19 cellular contexts compared by ENCODE assay signal in the genomic region with DNA sequence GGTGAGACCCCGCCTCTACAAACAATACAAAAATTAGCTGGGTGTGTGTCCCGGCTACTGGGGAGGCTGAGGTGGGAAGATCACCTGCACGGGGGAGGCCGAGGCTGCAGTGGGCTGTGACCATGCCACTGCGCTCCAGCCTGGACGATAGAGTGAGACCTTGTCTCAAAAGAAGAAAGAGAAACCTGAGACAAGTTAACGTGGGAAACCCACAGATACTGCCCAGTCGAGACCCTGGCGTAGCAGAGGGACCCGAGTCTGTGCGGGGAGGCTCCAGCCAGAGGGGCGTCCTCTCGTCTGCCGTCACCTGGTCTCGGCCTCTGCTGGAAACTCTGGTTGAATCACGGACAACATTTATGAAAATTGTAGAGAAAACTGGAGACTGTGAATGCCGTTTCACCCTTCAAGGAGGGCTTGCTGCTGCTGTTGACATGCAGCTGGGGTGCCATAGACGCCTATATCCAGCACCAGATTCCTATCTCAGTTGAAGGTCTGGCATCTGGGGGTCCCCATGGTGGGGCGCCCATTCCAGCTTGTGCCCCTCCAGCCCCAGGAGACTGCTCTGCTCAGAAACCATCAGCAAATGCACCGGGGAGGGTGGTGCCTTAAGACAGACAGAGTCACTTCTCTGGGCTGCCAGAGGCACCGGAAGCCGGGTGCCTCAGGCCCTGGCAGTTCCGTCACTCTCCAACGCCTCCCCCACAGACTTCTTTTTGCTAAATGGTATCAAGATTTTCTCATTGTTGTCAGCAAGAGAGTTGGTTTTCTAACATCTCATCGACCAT. TPM values are rescaled to one million over a fixed set of nuclear protein-coding genes. Genes with fewer than 3 reads are reported as not detected.
DNase-seq lines count a peak whose midpoint lies in the region; ATAC-seq and TF ChIP-seq lines count a peak whose summit lies in the region.
"Had no signal": no experiment of that assay in that cellular context is flagged by ENCODE, and none has a peak within 500 bp of the region (broad histone marks: within the 10 kb centered on the region; RNA-seq: fewer than 3 reads in every experiment).

No MANE protein-coding gene starts in this region.

- no peak overlapping the region for H3K4ac ChIP-seq in trophoblast cell (ENCODE audit: low read depth, low read length)

- H3K4me2 ChIP-seq in trophoblast cell (ENCODE audit: low read length), result no peak overlapping the region
- H3K4me2 ChIP-seq: PC-9 had no signal

- peak overlapping the region; percentile 30 for H4K12ac ChIP-seq in trophoblast cell (ENCODE audit: low read depth, low read length)

- no peaks in the 10 kb centered on the region for H3K79me2 ChIP-seq in trophoblast cell (ENCODE audit: control insufficient read depth, insufficient read depth, low read length, poor library complexity)

- H2BK12ac ChIP-seq in trophoblast cell (ENCODE audit: low read length), result peak overlapping the region; percentile 31

- peak overlapping the region; percentile 29 for H2AK5ac ChIP-seq in trophoblast cell (ENCODE audit: low read length)

- H3K27me3 ChIP-seq in HL-60 (ENCODE audit: insufficient read depth, poor library complexity, severe bottlenecking) (no peaks in the 10 kb centered on the region), trophoblast cell (ENCODE audit: insufficient read depth, low read length) (no peaks in the 10 kb centered on the region)

- H3K79me1 ChIP-seq in trophoblast cell (ENCODE audit: low read length), result no peaks in the 10 kb centered on the region

- TF ChIP-seq CTCF in GM13977 (IDR thresholded peaks at IDR 0.05; ENCODE audit: extremely low read depth, insufficient read depth, missing control alignments) (no peak), HL-60 (IDR thresholded peaks at IDR 0.05; ENCODE audit: insufficient read depth, low read length) (no peak), chondrocyte (IDR thresholded peaks at IDR 0.05) (no peak)

- no peak overlapping the region for H3K27ac Mint-ChIP-seq in chondrocyte (ENCODE audit: unreplicated experiment)

- no CpG with 5 or more reads among the region's 25 CpGs for WGBS in trophoblast cell (ENCODE audit: extremely low coverage, insufficient coverage, insufficient read length)

- no peak for ATAC-seq in activated CD4-positive, CD25-positive, alpha-beta regulatory T cell treated with anti-CD3 and anti-CD28 coated beads, Interleukin-2, amount 50 U/mL, for 24 hours
- ATAC-seq: K562 had no signal

- no peak overlapping the region for H3K23ac ChIP-seq in trophoblast cell (ENCODE audit: low read length)

- H3K4me1 ChIP-seq in trophoblast cell (ENCODE audit: control insufficient read depth in 1 of 2, insufficient read depth in 2 of 2, low read length in 2 of 2), result no peaks in the 10 kb centered on the region

- H4K91ac ChIP-seq in trophoblast cell (ENCODE audit: low read depth, low read length), result no peak overlapping the region

- H2BK5ac ChIP-seq in trophoblast cell (ENCODE audit: low read depth, low read length, poor library complexity), result no peak overlapping the region

- no peaks in the 10 kb centered on the region for H3K9me3 Mint-ChIP-seq in chondrocyte (ENCODE audit: low read depth)
- H3K9me3 Mint-ChIP-seq: H9 had no signal

- DNase-seq in GM13977 (ENCODE audit: low spot score), result peak; percentile 12
- peak in 1 of 2 experiments; percentile 61 for DNase-seq in HL-60 (ENCODE audit: low read depth in 1 of 2, low spot score in 1 of 2)
- peak; percentile 63 for DNase-seq in chondrocyte (ENCODE audit: low spot score)
- DNase-seq in trophoblast cell, result no peak
- DNase-seq in activated CD4-positive, alpha-beta T cell treated with anti-CD3 and anti-CD28 coated beads, Interleukin-2, amount 50 U/mL, for 48 hours, result no peak
- DNase-seq in substantia nigra (lab: John Stamatoyannopoulos, UW), result no peak
- no peak for DNase-seq in mesenteric fat pad (ENCODE audit: low spot score)
- DNase-seq: AML-193, DMS79 treated with DMSO at 0.1 percent for 48 hours, H9, NCI-H1417, NCI-H187, NCI-H2107, NCI-H510A treated with DMSO at 0.1 percent for 48 hours, NCI-H82, PC-9 had no signal

- H3K4me3 Mint-ChIP-seq in chondrocyte (ENCODE audit: unreplicated experiment), result no peak overlapping the region
- H3K4me3 Mint-ChIP-seq: H9 had no signal

- H3K18ac ChIP-seq in trophoblast cell (ENCODE audit: low read length), result no peak overlapping the region

- peaks cover 15% of the 10 kb centered on the region for H3K36me3 Mint-ChIP-seq in chondrocyte (ENCODE audit: low read depth)

- H3K9ac ChIP-seq in trophoblast cell (ENCODE audit: low read length), result no peak overlapping the region

- H3K36me3 ChIP-seq in trophoblast cell (ENCODE audit: control insufficient read depth in 1 of 2, insufficient read depth in 2 of 2, low read length in 2 of 2), result peaks cover 38 to 42% of the 10 kb centered on the region in 2 experiments

- H3K27me3 Mint-ChIP-seq in chondrocyte (ENCODE audit: low read depth), result no peaks in the 10 kb centered on the region

- peaks cover 2% of the 10 kb centered on the region for H3K9me3 ChIP-seq in trophoblast cell (ENCODE audit: insufficient read depth, low read depth, low read length)

- no peak overlapping the region for H3K14ac ChIP-seq in trophoblast cell (ENCODE audit: low read length)

- no peaks in the 10 kb centered on the region for H3K4me1 Mint-ChIP-seq in chondrocyte (ENCODE audit: low read depth)
- H3K4me1 Mint-ChIP-seq: H9 had no signal

- H3K27ac ChIP-seq in HL-60 (replicated peaks), result peak overlapping the region; percentile 60
- no peak overlapping the region for H3K27ac ChIP-seq in trophoblast cell (ENCODE audit: low read depth, low read length)
- H3K27ac ChIP-seq in substantia nigra (ENCODE audit: low read depth, low read length, poor library complexity, severe bottlenecking), result no peak overlapping the region
- H3K27ac ChIP-seq: C4-2B, PC-9 had no signal

- H3K4me3 ChIP-seq in HL-60 (replicated peaks; ENCODE audit: insufficient read depth, low read length) (no peak overlapping the region), trophoblast cell (ENCODE audit: low read depth, low read length) (no peak overlapping the region)
- H3K4me3 ChIP-seq: K562, PC-9 had no signal

- H4K8ac ChIP-seq in trophoblast cell (ENCODE audit: low read depth, low read length), result no peak overlapping the region

- in situ Hi-C loops in GM13977 (cut with MboI; ENCODE audit: low pct_unique_long_range_greater_than_20kb, low sequenced_read_pairs, unreplicated experiment), result no loop called here

- no peak overlapping the region for H2BK120ac ChIP-seq in trophoblast cell (ENCODE audit: insufficient read depth, low read length, poor library complexity)

- no peak overlapping the region for H2AFZ ChIP-seq in trophoblast cell (ENCODE audit: insufficient read depth, low read length, poor library complexity)
- H2AFZ ChIP-seq: PC-9 had no signal

RNA-seq across cellular contexts. Expression of a gene that starts 13.6 kb away (rescaled TPM):
- total RNA-seq in chondrocyte (21.1 to 24.2 TPM (median 21.8 TPM) in 3 replicates), mesenteric fat pad (20.8 TPM)
- 41.3 and 43.5 TPM in 2 replicates for polyA plus RNA-seq in trophoblast cell (2013)

RNA-seq across cellular contexts. Expression of a gene that starts 20.2 kb away (rescaled TPM):
- total RNA-seq in chondrocyte (50.9 to 52.2 TPM (median 51.6 TPM) in 3 replicates), mesenteric fat pad (27.7 TPM)
- 25.3 TPM in 2 replicates for polyA plus RNA-seq in trophoblast cell (2013)

RNA-seq across cellular contexts. Expression of a gene that starts 40.4 kb away (rescaled TPM):
- total RNA-seq in chondrocyte, result 18.3 to 71.4 TPM (median 68.7 TPM) in 3 replicates
- 26.6 and 30.7 TPM in 2 replicates for polyA plus RNA-seq in trophoblast cell (2013)
- total RNA-seq in mesenteric fat pad, result 17.2 TPM

RNA-seq across cellular contexts. Expression of a gene that starts 51.8 kb away (rescaled TPM):
- total RNA-seq in chondrocyte (23.8 to 37.8 TPM (median 26.0 TPM) in 3 replicates), mesenteric fat pad (45.5 TPM)
- 32.6 and 35.0 TPM in 2 replicates for polyA plus RNA-seq in trophoblast cell (2013)

RNA-seq across cellular contexts. Expression of a gene that starts 57.1 kb away (rescaled TPM):
- total RNA-seq in chondrocyte, result 73.8 to 86.7 TPM (median 76.4 TPM) in 3 replicates
- polyA plus RNA-seq in trophoblast cell (2013), result 76.4 and 79.3 TPM in 2 replicates
- total RNA-seq in mesenteric fat pad, result 37.9 TPM

Comparison
In these comparisons a context has a peak if more than half of its experiments do, and no peak if none do; other contexts are left out.
1. DNase-seq: peak in GM13977 (single experiment) and chondrocyte (single experiment); none in trophoblast cell (0 of 2), activated CD4-positive, alpha-beta T cell treated with anti-CD3 and anti-CD28 coated beads, Interleukin-2, amount 50 U/mL, for 48 hours (0 of 2), substantia nigra (0 of 49) and mesenteric fat pad (single experiment).